8 cellular contexts compared by ENCODE assay signal in genomic region chr9:128829477-128830251, GRCh38. TPM values are rescaled to one million over a fixed set of nuclear protein-coding genes. Genes with fewer than 3 reads are reported as not detected.
DNase-seq lines count a peak whose midpoint lies in the region; ATAC-seq and TF ChIP-seq lines count a peak whose summit lies in the region.

TSS of gene SPOUT1 (minus strand) at chr9:128829794. CDS start at chr9:128829780, 14 bp downstream.

- 1% methylated on average over 56 of the region's 56 CpGs for WGBS in liver

- peaks cover 0 to 28% (median 10%) of the 10 kb centered on the region in 4 donors for H3K36me3 ChIP-seq in liver (ENCODE audit: control insufficient read depth in 4 of 4, insufficient read depth in 3 of 4, low read depth in 1 of 4, low read length in 3 of 4)

- TF ChIP-seq RAD21 in liver (IDR thresholded peaks at IDR 0.05) = no peak

- ATAC-seq in GM19372 (IDR thresholded peaks at IDR 0.05; ENCODE audit: low read depth, unreplicated experiment) (peak; percentile 96), HG03558 (IDR thresholded peaks at IDR 0.05; ENCODE audit: extremely low read depth, unreplicated experiment) (peak; percentile 79)

- H3K27ac ChIP-seq in liver (ENCODE audit: low read depth in 1 of 2, low read length in 2 of 2) = peak within 1 kb of the TSS; percentile 62 to 65

- no peaks in the 10 kb centered on the region for H3K9me3 ChIP-seq in liver (ENCODE audit: control insufficient read depth in 4 of 4, low read length in 3 of 4)

- H3K4me3 ChIP-seq in liver (ENCODE audit: low read depth in 1 of 3, low read length in 3 of 3) = peak within 1 kb of the TSS; percentile 79 to 95 (median 91)

- H3K27me3 ChIP-seq in liver (ENCODE audit: control insufficient read depth in 4 of 4, insufficient read depth in 4 of 4, low read length in 3 of 4) = no peaks in the 10 kb centered on the region

- H3K9ac ChIP-seq in liver (ENCODE audit: low read depth in 1 of 2, low read length in 2 of 2) = peak within 1 kb of the TSS; percentile 29 to 45

- no peak for TF ChIP-seq CTCF in liver (IDR thresholded peaks at IDR 0.05; ENCODE audit: low read depth, low read length, missing input control)

- H3K4me1 ChIP-seq in liver (ENCODE audit: control insufficient read depth in 4 of 4, insufficient read depth in 4 of 4, low read length in 3 of 4) = peaks cover 7 to 24% (median 14%) of the 10 kb centered on the region in 4 donors

- DNase-seq in C1 segment of cervical spinal cord (lab: John Stamatoyannopoulos, UW) = peak; percentile 31 to 93 (median 88)
- DNase-seq in NCI-H748 treated with DMSO at 0.1 percent for 48 hours (lab: John Stamatoyannopoulos, UW) = peak; percentile 94
- peak; percentile 94 to 96 for DNase-seq in activated CD4-positive, alpha-beta T cell treated with anti-CD3 and anti-CD28 coated beads, Interleukin-2, amount 50 U/mL, for 48 hours
- DNase-seq in dermis microvascular lymphatic vessel endothelial cell (ENCODE audit: low read depth in 2 of 2) = peak; percentile 80 to 90
- DNase-seq in stimulated activated CD4-positive, alpha-beta T cell treated with anti-CD3 and anti-CD28 coated beads, Interleukin-4, amount 100 ng/mL, for 24 hours = peak; percentile 95

TF ChIP-seq in liver, 16 proteins besides CTCF, POLR2A, EP300 and RAD21:
- TF ChIP-seq HNF4A (conservative IDR thresholded peaks at IDR 0.05) (no peak), GABPA (IDR thresholded peaks at IDR 0.05 in 1 of 2, conservative IDR thresholded peaks at IDR 0.05 in 1 of 2) (peak in 1 of 2 donors; percentile 81), YY1 (IDR thresholded peaks at IDR 0.05) (peak; percentile 96), RXRA (IDR thresholded peaks at IDR 0.05) (no peak), EGR1 (IDR thresholded peaks at IDR 0.05; ENCODE audit: low read depth in 2 of 2) (no peak), SP1 (IDR thresholded peaks at IDR 0.05) (peak; percentile 69), FOXA2 (IDR thresholded peaks at IDR 0.05) (no peak)
- TF ChIP-seq, protein P1, sequence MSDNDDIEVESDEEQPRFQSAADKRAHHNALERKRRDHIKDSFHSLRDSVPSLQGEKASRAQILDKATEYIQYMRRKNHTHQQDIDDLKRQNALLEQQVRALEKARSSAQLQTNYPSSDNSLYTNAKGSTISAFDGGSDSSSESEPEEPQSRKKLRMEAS (IDR thresholded peaks at IDR 0.05) = peak; percentile 83

RNA-seq across cellular contexts. Expression of gene SPOUT1, which starts in this region (rescaled TPM):
- total RNA-seq in dermis microvascular lymphatic vessel endothelial cell (10.3 and 18.1 TPM in 2 replicates), liver (10 to 100 TPM in 1 of 2 donors, 1 to 10 TPM in 1; 9.0 to 13.7 TPM)
- 10 to 100 TPM; 15.3 to 30.1 TPM for polyA plus RNA-seq in liver

Comparison
In these comparisons a context has a peak if more than half of its experiments do, and no peak if none do; other contexts are left out.
1. Peak in every context shown above with its lines: DNase-seq, ATAC-seq, H3K4me3 ChIP-seq and H3K27ac ChIP-seq.